1 cellular context compared by ENCODE assay signal in the genomic region with DNA sequence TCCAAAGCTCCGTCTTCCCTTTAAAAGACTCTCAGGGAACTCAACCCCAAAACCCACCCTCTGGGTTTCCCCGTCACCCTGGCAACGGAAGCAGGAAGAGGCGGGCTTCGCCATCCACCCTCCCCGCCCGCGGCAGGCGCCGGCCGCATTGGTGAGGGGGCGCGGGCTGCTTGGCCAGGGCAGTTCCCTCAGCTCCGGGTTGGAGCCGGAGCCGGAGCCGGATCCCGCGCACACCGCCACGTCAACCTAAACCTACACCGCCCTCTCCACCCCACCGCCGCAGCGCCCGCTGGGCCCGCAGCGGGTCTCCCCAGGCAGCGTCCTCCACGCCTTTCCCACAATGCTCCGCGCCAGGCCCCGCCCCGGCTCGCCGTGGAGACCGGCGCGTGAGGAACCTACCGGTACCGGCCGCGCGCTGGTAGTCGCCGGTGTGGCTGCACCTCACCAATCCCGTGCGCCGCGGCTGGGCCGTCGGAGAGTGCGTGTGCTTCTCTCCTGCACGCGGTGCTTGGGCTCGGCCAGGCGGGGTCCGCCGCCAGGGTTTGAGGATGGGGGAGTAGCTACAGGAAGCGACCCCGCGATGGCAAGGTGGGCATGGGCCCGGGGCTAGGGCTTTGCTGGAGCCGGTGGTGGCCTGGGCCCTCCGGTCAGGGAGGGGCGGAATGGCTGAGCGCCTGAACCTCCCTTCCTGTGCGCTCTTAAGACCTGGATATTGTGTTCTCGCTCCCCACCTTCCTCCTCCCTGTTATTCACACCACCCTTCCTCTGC.
A peak's percentile ranks its signal among the peaks of the same experiment; 100 is the strongest.
TF ChIP-seq lines count a peak whose summit lies in the region.

A gene with protein sequence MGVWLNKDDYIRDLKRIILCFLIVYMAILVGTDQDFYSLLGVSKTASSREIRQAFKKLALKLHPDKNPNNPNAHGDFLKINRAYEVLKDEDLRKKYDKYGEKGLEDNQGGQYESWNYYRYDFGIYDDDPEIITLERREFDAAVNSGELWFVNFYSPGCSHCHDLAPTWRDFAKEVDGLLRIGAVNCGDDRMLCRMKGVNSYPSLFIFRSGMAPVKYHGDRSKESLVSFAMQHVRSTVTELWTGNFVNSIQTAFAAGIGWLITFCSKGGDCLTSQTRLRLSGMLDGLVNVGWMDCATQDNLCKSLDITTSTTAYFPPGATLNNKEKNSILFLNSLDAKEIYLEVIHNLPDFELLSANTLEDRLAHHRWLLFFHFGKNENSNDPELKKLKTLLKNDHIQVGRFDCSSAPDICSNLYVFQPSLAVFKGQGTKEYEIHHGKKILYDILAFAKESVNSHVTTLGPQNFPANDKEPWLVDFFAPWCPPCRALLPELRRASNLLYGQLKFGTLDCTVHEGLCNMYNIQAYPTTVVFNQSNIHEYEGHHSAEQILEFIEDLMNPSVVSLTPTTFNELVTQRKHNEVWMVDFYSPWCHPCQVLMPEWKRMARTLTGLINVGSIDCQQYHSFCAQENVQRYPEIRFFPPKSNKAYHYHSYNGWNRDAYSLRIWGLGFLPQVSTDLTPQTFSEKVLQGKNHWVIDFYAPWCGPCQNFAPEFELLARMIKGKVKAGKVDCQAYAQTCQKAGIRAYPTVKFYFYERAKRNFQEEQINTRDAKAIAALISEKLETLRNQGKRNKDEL (plus strand): TSS at position 362 of the 769 bp plus-strand sequence. CDS start 1,830 bp downstream, outside the sequence.

TF ChIP-seq in K562, 482 proteins besides CTCF, POLR2A, EP300 and RAD21 (continued from another document and continues in another):
- TF ChIP-seq KDM4B (IDR thresholded peaks at IDR 0.05; ENCODE audit: borderline replicate concordance in 2 of 2, low read depth in 1 of 2) = no peak
- TF ChIP-seq FUS (optimal IDR thresholded peaks at IDR 0.05; ENCODE audit: low read depth, low read length) = no peak
- TF ChIP-seq ZNF384 (IDR thresholded peaks at IDR 0.05; ENCODE audit: low read depth, low read length) = no peak
- TF ChIP-seq, protein P1, sequence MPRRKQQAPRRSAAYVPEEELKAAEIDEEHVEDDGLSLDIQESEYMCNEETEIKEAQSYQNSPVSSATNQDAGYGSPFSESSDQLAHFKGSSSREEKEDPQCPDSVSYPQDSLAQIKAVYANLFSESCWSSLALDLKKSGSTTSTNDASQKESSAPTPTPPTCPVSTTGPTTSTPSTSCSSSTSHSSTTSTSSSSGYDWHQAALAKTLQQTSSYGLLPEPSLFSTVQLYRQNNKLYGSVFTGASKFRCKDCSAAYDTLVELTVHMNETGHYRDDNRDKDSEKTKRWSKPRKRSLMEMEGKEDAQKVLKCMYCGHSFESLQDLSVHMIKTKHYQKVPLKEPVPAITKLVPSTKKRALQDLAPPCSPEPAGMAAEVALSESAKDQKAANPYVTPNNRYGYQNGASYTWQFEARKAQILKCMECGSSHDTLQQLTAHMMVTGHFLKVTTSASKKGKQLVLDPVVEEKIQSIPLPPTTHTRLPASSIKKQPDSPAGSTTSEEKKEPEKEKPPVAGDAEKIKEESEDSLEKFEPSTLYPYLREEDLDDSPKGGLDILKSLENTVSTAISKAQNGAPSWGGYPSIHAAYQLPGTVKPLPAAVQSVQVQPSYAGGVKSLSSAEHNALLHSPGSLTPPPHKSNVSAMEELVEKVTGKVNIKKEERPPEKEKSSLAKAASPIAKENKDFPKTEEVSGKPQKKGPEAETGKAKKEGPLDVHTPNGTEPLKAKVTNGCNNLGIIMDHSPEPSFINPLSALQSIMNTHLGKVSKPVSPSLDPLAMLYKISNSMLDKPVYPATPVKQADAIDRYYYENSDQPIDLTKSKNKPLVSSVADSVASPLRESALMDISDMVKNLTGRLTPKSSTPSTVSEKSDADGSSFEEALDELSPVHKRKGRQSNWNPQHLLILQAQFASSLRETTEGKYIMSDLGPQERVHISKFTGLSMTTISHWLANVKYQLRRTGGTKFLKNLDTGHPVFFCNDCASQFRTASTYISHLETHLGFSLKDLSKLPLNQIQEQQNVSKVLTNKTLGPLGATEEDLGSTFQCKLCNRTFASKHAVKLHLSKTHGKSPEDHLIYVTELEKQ (CRISPR knock-in tag; IDR thresholded peaks at IDR 0.05) = no peak
- TF ChIP-seq NR3C1 (CRISPR knock-in tag; IDR thresholded peaks at IDR 0.05) = peak; percentile 71
- TF ChIP-seq ILK (tag; IDR thresholded peaks at IDR 0.05; ENCODE audit: borderline replicate concordance, low read depth) = no peak
- TF ChIP-seq EWSR1 (IDR thresholded peaks at IDR 0.05; ENCODE audit: borderline replicate concordance, low read depth, partially characterized antibody) = no peak
- TF ChIP-seq, protein P2, sequence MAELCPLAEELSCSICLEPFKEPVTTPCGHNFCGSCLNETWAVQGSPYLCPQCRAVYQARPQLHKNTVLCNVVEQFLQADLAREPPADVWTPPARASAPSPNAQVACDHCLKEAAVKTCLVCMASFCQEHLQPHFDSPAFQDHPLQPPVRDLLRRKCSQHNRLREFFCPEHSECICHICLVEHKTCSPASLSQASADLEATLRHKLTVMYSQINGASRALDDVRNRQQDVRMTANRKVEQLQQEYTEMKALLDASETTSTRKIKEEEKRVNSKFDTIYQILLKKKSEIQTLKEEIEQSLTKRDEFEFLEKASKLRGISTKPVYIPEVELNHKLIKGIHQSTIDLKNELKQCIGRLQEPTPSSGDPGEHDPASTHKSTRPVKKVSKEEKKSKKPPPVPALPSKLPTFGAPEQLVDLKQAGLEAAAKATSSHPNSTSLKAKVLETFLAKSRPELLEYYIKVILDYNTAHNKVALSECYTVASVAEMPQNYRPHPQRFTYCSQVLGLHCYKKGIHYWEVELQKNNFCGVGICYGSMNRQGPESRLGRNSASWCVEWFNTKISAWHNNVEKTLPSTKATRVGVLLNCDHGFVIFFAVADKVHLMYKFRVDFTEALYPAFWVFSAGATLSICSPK (IDR thresholded peaks at IDR 0.05; ENCODE audit: borderline replicate concordance) = 0 out of 2 replicates have a peak, but pooled peaks have one; percentile 78
- peak; percentile 78 for TF ChIP-seq ELF1 (tag; IDR thresholded peaks at IDR 0.05)
- TF ChIP-seq ZNF140 (CRISPR knock-in tag; IDR thresholded peaks at IDR 0.05) = no peak
- TF ChIP-seq KDM5B (IDR thresholded peaks at IDR 0.05; ENCODE audit: insufficient replicate concordance, low read depth, low read length) = peak; percentile 95
- TF ChIP-seq POLR2H (tag; IDR thresholded peaks at IDR 0.05; ENCODE audit: low read depth) = 0 out of 2 replicates have a peak, but pooled peaks have one; percentile 42
- TF ChIP-seq RUNX1 (IDR thresholded peaks at IDR 0.05; ENCODE audit: low read depth) = no peak; the same call in 1 of the 2 replicates
- TF ChIP-seq ZBTB17 (CRISPR knock-in tag; IDR thresholded peaks at IDR 0.05) = no peak
- TF ChIP-seq, protein P3, sequence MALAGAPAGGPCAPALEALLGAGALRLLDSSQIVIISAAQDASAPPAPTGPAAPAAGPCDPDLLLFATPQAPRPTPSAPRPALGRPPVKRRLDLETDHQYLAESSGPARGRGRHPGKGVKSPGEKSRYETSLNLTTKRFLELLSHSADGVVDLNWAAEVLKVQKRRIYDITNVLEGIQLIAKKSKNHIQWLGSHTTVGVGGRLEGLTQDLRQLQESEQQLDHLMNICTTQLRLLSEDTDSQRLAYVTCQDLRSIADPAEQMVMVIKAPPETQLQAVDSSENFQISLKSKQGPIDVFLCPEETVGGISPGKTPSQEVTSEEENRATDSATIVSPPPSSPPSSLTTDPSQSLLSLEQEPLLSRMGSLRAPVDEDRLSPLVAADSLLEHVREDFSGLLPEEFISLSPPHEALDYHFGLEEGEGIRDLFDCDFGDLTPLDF (CRISPR knock-in tag; IDR thresholded peaks at IDR 0.05) = peak; percentile 75; the same call in 1 of the 2 replicates
- TF ChIP-seq NBN (IDR thresholded peaks at IDR 0.05; ENCODE audit: low read depth) = peak; percentile 27; the same call in 1 of the 2 replicates
- no peak for TF ChIP-seq ZNF79 (CRISPR knock-in tag; IDR thresholded peaks at IDR 0.05; ENCODE audit: low read depth)
- no peak for TF ChIP-seq SIX5 (IDR thresholded peaks at IDR 0.05; ENCODE audit: borderline replicate concordance in 1 of 2, insufficient read depth in 1 of 2, low read depth in 1 of 2, low read length in 2 of 2)
- TF ChIP-seq ZNF644 (tag; IDR thresholded peaks at IDR 0.05; ENCODE audit: low read depth) = no peak
- TF ChIP-seq, protein P4, sequence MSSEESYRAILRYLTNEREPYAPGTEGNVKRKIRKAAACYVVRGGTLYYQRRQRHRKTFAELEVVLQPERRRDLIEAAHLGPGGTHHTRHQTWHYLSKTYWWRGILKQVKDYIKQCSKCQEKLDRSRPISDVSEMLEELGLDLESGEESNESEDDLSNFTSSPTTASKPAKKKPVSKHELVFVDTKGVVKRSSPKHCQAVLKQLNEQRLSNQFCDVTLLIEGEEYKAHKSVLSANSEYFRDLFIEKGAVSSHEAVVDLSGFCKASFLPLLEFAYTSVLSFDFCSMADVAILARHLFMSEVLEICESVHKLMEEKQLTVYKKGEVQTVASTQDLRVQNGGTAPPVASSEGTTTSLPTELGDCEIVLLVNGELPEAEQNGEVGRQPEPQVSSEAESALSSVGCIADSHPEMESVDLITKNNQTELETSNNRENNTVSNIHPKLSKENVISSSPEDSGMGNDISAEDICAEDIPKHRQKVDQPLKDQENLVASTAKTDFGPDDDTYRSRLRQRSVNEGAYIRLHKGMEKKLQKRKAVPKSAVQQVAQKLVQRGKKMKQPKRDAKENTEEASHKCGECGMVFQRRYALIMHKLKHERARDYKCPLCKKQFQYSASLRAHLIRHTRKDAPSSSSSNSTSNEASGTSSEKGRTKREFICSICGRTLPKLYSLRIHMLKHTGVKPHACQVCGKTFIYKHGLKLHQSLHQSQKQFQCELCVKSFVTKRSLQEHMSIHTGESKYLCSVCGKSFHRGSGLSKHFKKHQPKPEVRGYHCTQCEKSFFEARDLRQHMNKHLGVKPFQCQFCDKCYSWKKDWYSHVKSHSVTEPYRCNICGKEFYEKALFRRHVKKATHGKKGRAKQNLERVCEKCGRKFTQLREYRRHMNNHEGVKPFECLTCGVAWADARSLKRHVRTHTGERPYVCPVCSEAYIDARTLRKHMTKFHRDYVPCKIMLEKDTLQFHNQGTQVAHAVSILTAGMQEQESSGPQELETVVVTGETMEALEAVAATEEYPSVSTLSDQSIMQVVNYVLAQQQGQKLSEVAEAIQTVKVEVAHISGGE (CRISPR knock-in tag; IDR thresholded peaks at IDR 0.05) = peak in 1 of 3 experiments; percentile 87; a peak in 2 of 6 replicates
- TF ChIP-seq, protein P5, sequence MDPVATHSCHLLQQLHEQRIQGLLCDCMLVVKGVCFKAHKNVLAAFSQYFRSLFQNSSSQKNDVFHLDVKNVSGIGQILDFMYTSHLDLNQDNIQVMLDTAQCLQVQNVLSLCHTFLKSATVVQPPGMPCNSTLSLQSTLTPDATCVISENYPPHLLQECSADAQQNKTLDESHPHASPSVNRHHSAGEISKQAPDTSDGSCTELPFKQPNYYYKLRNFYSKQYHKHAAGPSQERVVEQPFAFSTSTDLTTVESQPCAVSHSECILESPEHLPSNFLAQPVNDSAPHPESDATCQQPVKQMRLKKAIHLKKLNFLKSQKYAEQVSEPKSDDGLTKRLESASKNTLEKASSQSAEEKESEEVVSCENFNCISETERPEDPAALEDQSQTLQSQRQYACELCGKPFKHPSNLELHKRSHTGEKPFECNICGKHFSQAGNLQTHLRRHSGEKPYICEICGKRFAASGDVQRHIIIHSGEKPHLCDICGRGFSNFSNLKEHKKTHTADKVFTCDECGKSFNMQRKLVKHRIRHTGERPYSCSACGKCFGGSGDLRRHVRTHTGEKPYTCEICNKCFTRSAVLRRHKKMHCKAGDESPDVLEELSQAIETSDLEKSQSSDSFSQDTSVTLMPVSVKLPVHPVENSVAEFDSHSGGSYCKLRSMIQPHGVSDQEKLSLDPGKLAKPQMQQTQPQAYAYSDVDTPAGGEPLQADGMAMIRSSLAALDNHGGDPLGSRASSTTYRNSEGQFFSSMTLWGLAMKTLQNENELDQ (CRISPR knock-in tag; IDR thresholded peaks at IDR 0.05; ENCODE audit: borderline replicate concordance) = no peak
- TF ChIP-seq ZNF133 (CRISPR knock-in tag; IDR thresholded peaks at IDR 0.05) = no peak
- TF ChIP-seq, protein P6, sequence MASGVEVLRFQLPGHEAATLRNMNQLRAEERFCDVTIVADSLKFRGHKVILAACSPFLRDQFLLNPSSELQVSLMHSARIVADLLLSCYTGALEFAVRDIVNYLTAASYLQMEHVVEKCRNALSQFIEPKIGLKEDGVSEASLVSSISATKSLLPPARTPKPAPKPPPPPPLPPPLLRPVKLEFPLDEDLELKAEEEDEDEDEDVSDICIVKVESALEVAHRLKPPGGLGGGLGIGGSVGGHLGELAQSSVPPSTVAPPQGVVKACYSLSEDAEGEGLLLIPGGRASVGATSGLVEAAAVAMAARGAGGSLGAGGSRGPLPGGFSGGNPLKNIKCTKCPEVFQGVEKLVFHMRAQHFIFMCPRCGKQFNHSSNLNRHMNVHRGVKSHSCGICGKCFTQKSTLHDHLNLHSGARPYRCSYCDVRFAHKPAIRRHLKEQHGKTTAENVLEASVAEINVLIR (CRISPR knock-in tag; IDR thresholded peaks at IDR 0.05) = no peak
- no peak; a peak in 1 of 3 replicates for TF ChIP-seq CBX3 (IDR thresholded peaks at IDR 0.05; ENCODE audit: borderline replicate concordance in 1 of 2, low read length in 2 of 2)
- TF ChIP-seq SOX6 (IDR thresholded peaks at IDR 0.05) = peak; percentile 14
- TF ChIP-seq HOXB6 (CRISPR knock-in tag; IDR thresholded peaks at IDR 0.05; ENCODE audit: borderline replicate concordance) = no peak
- TF ChIP-seq ESRRB (CRISPR knock-in tag; IDR thresholded peaks at IDR 0.05; ENCODE audit: borderline replicate concordance) = no peak
- TF ChIP-seq, protein P7, sequence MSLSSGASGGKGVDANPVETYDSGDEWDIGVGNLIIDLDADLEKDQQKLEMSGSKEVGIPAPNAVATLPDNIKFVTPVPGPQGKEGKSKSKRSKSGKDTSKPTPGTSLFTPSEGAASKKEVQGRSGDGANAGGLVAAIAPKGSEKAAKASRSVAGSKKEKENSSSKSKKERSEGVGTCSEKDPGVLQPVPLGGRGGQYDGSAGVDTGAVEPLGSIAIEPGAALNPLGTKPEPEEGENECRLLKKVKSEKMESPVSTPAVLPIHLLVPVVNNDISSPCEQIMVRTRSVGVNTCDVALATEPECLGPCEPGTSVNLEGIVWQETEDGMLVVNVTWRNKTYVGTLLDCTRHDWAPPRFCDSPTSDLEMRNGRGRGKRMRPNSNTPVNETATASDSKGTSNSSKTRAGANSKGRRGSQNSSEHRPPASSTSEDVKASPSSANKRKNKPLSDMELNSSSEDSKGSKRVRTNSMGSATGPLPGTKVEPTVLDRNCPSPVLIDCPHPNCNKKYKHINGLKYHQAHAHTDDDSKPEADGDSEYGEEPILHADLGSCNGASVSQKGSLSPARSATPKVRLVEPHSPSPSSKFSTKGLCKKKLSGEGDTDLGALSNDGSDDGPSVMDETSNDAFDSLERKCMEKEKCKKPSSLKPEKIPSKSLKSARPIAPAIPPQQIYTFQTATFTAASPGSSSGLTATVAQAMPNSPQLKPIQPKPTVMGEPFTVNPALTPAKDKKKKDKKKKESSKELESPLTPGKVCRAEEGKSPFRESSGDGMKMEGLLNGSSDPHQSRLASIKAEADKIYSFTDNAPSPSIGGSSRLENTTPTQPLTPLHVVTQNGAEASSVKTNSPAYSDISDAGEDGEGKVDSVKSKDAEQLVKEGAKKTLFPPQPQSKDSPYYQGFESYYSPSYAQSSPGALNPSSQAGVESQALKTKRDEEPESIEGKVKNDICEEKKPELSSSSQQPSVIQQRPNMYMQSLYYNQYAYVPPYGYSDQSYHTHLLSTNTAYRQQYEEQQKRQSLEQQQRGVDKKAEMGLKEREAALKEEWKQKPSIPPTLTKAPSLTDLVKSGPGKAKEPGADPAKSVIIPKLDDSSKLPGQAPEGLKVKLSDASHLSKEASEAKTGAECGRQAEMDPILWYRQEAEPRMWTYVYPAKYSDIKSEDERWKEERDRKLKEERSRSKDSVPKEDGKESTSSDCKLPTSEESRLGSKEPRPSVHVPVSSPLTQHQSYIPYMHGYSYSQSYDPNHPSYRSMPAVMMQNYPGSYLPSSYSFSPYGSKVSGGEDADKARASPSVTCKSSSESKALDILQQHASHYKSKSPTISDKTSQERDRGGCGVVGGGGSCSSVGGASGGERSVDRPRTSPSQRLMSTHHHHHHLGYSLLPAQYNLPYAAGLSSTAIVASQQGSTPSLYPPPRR (CRISPR knock-in tag; IDR thresholded peaks at IDR 0.05; ENCODE audit: borderline replicate concordance) = no peak
- TF ChIP-seq MCM7 (IDR thresholded peaks at IDR 0.05) = no peak
- no peak for TF ChIP-seq TAL1 (IDR thresholded peaks at IDR 0.05)
- no peak for TF ChIP-seq YBX1 (IDR thresholded peaks at IDR 0.05)
- TF ChIP-seq ZNF165 (CRISPR knock-in tag; IDR thresholded peaks at IDR 0.05; ENCODE audit: borderline replicate concordance) = no peak
